ENCODE assay signal across 10 cellular contexts in genomic region chr1:6241887-6242740, GRCh38. TPM values are rescaled to one million over a fixed set of nuclear protein-coding genes. Genes with fewer than 3 reads are reported as not detected.
DNase-seq lines count a peak whose midpoint lies in the region; ATAC-seq and TF ChIP-seq lines count a peak whose summit lies in the region.
"Had no signal": no experiment of that assay in that cellular context is flagged by ENCODE, and none has a peak within 500 bp of the region (broad histone marks: within the 10 kb centered on the region; RNA-seq: fewer than 3 reads in every experiment).

No MANE protein-coding gene starts in this region.

- CTCF ChIA-PET in activated CD4-positive, alpha-beta T cell treated with anti-CD3 and anti-CD28 coated beads, Interleukin-2, amount 10 ng/mL, durations not matched to agents 7 days and 5 days (lab: Charles Lee) = interaction anchor here (1.4 to 1.7 kb wide), 2 partner anchors 34 to 163 kb away, joined by 3 read pairs; no protein-coding TSS in a partner anchor

- TF ChIP-seq CTCF in esophagus squamous epithelium (IDR thresholded peaks at IDR 0.05) (no peak), suprapubic skin (IDR thresholded peaks at IDR 0.05) (no peak)

- peaks cover 25 to 89% (median 48%) of the 10 kb centered on the region in 4 donors for H3K27me3 ChIP-seq in esophagus squamous epithelium
- H3K27me3 ChIP-seq in suprapubic skin = peaks cover 76% of the 10 kb centered on the region

- TF ChIP-seq EP300 in suprapubic skin (IDR thresholded peaks at IDR 0.05) = no peak

- peaks cover 4% of the 10 kb centered on the region for H3K36me3 Mint-ChIP-seq in activated CD4-positive, alpha-beta T cell treated with anti-CD3 and anti-CD28 coated beads, Interleukin-2, amount 10 ng/mL, durations not matched to agents 24 days and 14 days (ENCODE audit: low read depth)
- H3K36me3 Mint-ChIP-seq in activated CD4-positive, alpha-beta T cell treated with anti-CD3 and anti-CD28 coated beads, Interleukin-2, amount 10 ng/mL, durations not matched to agents 7 days and 5 days (ENCODE audit: low read depth) = no peaks in the 10 kb centered on the region

- peaks cover 25 to 45% (median 29%) of the 10 kb centered on the region in 3 donors for H3K4me1 ChIP-seq in esophagus squamous epithelium
- H3K4me1 ChIP-seq in suprapubic skin = peaks cover 38% of the 10 kb centered on the region

- POLR2A ChIA-PET in activated CD4-positive, alpha-beta T cell treated with anti-CD3 and anti-CD28 coated beads, Interleukin-2, amount 10 ng/mL, durations not matched to agents 7 days and 5 days (lab: Charles Lee) = interaction anchor here (0.5 kb wide), 1 partner anchor 58 kb away, joined by 3 read pairs; no protein-coding TSS in a partner anchor

- H3K9me3 ChIP-seq in esophagus squamous epithelium (no peaks in the 10 kb centered on the region), suprapubic skin (no peaks in the 10 kb centered on the region)

- DNase-seq in activated CD4-positive, alpha-beta T cell treated with anti-CD3 and anti-CD28 coated beads, Interleukin-2, amount 10 ng/mL, durations not matched to agents 24 days and 14 days = peak; percentile 63
- no peak for DNase-seq in activated CD4-positive, alpha-beta T cell treated with anti-CD3 and anti-CD28 coated beads for 4 hours
- no peak for DNase-seq in esophagus squamous epithelium (lab: John Stamatoyannopoulos, UW)
- DNase-seq in suprapubic skin (ENCODE audit: low spot score in 2 of 2) = no peak
- DNase-seq in activated CD4-positive, alpha-beta T cell treated with anti-CD3 and anti-CD28 coated beads, Interleukin-2, amount 10 ng/mL, durations not matched to agents 7 days and 5 days = no peak
- DNase-seq: activated effector memory CD4-positive, alpha-beta T cell treated with Interleukin-2 at 50 U/mL for 16 hours; NCI-H2171 had no signal

- H3K27me3 Mint-ChIP-seq in activated CD4-positive, alpha-beta T cell treated with anti-CD3 and anti-CD28 coated beads, Interleukin-2, amount 10 ng/mL, durations not matched to agents 24 days and 14 days = peaks cover 55% of the 10 kb centered on the region
- peaks cover 55% of the 10 kb centered on the region for H3K27me3 Mint-ChIP-seq in activated CD4-positive, alpha-beta T cell treated with anti-CD3 and anti-CD28 coated beads, Interleukin-2, amount 10 ng/mL, durations not matched to agents 7 days and 5 days

- no peaks in the 10 kb centered on the region for H3K9me3 Mint-ChIP-seq in activated CD4-positive, alpha-beta T cell treated with anti-CD3 and anti-CD28 coated beads, Interleukin-2, amount 10 ng/mL, durations not matched to agents 24 days and 14 days
- no peaks in the 10 kb centered on the region for H3K9me3 Mint-ChIP-seq in activated CD4-positive, alpha-beta T cell treated with anti-CD3 and anti-CD28 coated beads, Interleukin-2, amount 10 ng/mL, durations not matched to agents 7 days and 5 days
- H3K9me3 Mint-ChIP-seq: T-helper 1 cell treated with Interleukin-12 subunit alpha and Interleukin-12 subunit beta and Interleukin-4 antibody, amounts not matched to agents 30 μg/mL and 1 μg/mL, for 36 hours had no signal

- 3 to 6% methylated on average over 14 to 31 of the region's 99 CpGs for WGBS in esophagus squamous epithelium, 2 donors
- WGBS in suprapubic skin = 7% methylated on average over 5 of the region's 99 CpGs

- no peaks in the 10 kb centered on the region for H3K36me3 ChIP-seq in esophagus squamous epithelium
- no peaks in the 10 kb centered on the region for H3K36me3 ChIP-seq in suprapubic skin

- TF ChIP-seq POLR2A in esophagus squamous epithelium (IDR thresholded peaks at IDR 0.05) (no peak), suprapubic skin (IDR thresholded peaks at IDR 0.05) (no peak)

- no peak overlapping the region for H3K27ac Mint-ChIP-seq in activated CD4-positive, alpha-beta T cell treated with anti-CD3 and anti-CD28 coated beads, Interleukin-2, amount 10 ng/mL, durations not matched to agents 24 days and 14 days
- H3K27ac Mint-ChIP-seq in activated CD4-positive, alpha-beta T cell treated with anti-CD3 and anti-CD28 coated beads, Interleukin-2, amount 10 ng/mL, durations not matched to agents 7 days and 5 days = no peak overlapping the region

- peak overlapping the region in 3 of 4 donors; percentile 6 to 53 (median 27) for H3K4me3 ChIP-seq in esophagus squamous epithelium
- peak overlapping the region; percentile 34 for H3K4me3 ChIP-seq in suprapubic skin
- H3K4me3 ChIP-seq: lung had no signal

- intact Hi-C loops in activated CD4-positive, alpha-beta T cell treated with anti-CD3 and anti-CD28 coated beads, Interleukin-2, amount 10 ng/mL, durations not matched to agents 24 days and 14 days (cut with micrococcal nuclease) = no loop called here
- intact Hi-C loops in esophagus squamous epithelium (cut with DNase I) = loop anchor here (10.0 kb wide), 1 partner anchor 197 kb away; the partner anchor contains the start of gene KCNAB2

- no peak overlapping the region for H3K4me3 Mint-ChIP-seq in activated CD4-positive, alpha-beta T cell treated with anti-CD3 and anti-CD28 coated beads, Interleukin-2, amount 10 ng/mL, durations not matched to agents 24 days and 14 days
- no peak overlapping the region for H3K4me3 Mint-ChIP-seq in activated CD4-positive, alpha-beta T cell treated with anti-CD3 and anti-CD28 coated beads, Interleukin-2, amount 10 ng/mL, durations not matched to agents 7 days and 5 days
- H3K4me3 Mint-ChIP-seq: T-helper 1 cell treated with Interleukin-12 subunit alpha and Interleukin-12 subunit beta and Interleukin-4 antibody, amounts not matched to agents 30 μg/mL and 1 μg/mL, for 36 hours had no signal

- H3K27ac ChIP-seq in esophagus squamous epithelium = no peak overlapping the region
- H3K27ac ChIP-seq in suprapubic skin = no peak overlapping the region

- no peak for ATAC-seq in HG02798 (IDR thresholded peaks at IDR 0.05; ENCODE audit: poor library complexity, unreplicated experiment)

- H3K4me1 Mint-ChIP-seq in activated CD4-positive, alpha-beta T cell treated with anti-CD3 and anti-CD28 coated beads, Interleukin-2, amount 10 ng/mL, durations not matched to agents 24 days and 14 days = peaks cover 23% of the 10 kb centered on the region
- peaks cover 24% of the 10 kb centered on the region for H3K4me1 Mint-ChIP-seq in activated CD4-positive, alpha-beta T cell treated with anti-CD3 and anti-CD28 coated beads, Interleukin-2, amount 10 ng/mL, durations not matched to agents 7 days and 5 days

RNA-seq across cellular contexts. Expression of gene HES3, which starts 1.9 kb away (rescaled TPM):
- total RNA-seq in activated CD4-positive, alpha-beta T cell treated with anti-CD3 and anti-CD28 coated beads, Interleukin-2, amount 10 ng/mL, durations not matched to agents 24 days and 14 days = not detected in 2 replicates
- total RNA-seq in esophagus squamous epithelium (not detected), suprapubic skin (not detected)
- not detected for total RNA-seq in activated CD4-positive, alpha-beta T cell treated with anti-CD3 and anti-CD28 coated beads, Interleukin-2, amount 10 ng/mL, durations not matched to agents 7 days and 5 days
- total RNA-seq: lung had no signal

RNA-seq across cellular contexts. Expression of gene ICMT, which starts 6.3 kb away (rescaled TPM):
- total RNA-seq in activated CD4-positive, alpha-beta T cell treated with anti-CD3 and anti-CD28 coated beads, Interleukin-2, amount 10 ng/mL, durations not matched to agents 24 days and 14 days = 67.6 and 69.4 TPM in 2 replicates
- 10 to 100 TPM; 43.0 to 85.3 (median 53.4) TPM for total RNA-seq in esophagus squamous epithelium
- total RNA-seq in suprapubic skin = 10 to 100 TPM; 20.2 to 65.0 (median 58.1) TPM
- 10 to 100 TPM; 50.4 to 53.3 TPM for total RNA-seq in activated CD4-positive, alpha-beta T cell treated with anti-CD3 and anti-CD28 coated beads, Interleukin-2, amount 10 ng/mL, durations not matched to agents 7 days and 5 days

RNA-seq across cellular contexts. Expression of gene GPR153, which starts 18.8 kb away (rescaled TPM):
- total RNA-seq in activated CD4-positive, alpha-beta T cell treated with anti-CD3 and anti-CD28 coated beads, Interleukin-2, amount 10 ng/mL, durations not matched to agents 24 days and 14 days = 1.3 and 1.7 TPM in 2 replicates
- 10 to 100 TPM in 2 of 4 donors, 1 to 10 TPM in 2; 5.6 to 12.3 (median 10.2) TPM for total RNA-seq in esophagus squamous epithelium
- total RNA-seq in suprapubic skin = 10 to 100 TPM in 3 of 4 donors, 1 to 10 TPM in 1; 5.6 to 16.1 (median 14.2) TPM
- total RNA-seq in activated CD4-positive, alpha-beta T cell treated with anti-CD3 and anti-CD28 coated beads, Interleukin-2, amount 10 ng/mL, durations not matched to agents 7 days and 5 days = under 1 TPM; 0.85 to 0.99 TPM

RNA-seq across cellular contexts. Expression of gene RNF207, which starts 36.2 kb away (rescaled TPM):
- total RNA-seq in activated CD4-positive, alpha-beta T cell treated with anti-CD3 and anti-CD28 coated beads, Interleukin-2, amount 10 ng/mL, durations not matched to agents 24 days and 14 days = 53.2 and 54.7 TPM in 2 replicates
- total RNA-seq in esophagus squamous epithelium (10 to 100 TPM in 3 of 4 donors, 1 to 10 TPM in 1; 6.6 to 43.3 (median 23.3) TPM), suprapubic skin (1 to 10 TPM; 4.6 to 9.8 (median 9.5) TPM)
- 1 to 10 TPM; 4.0 to 7.4 TPM for total RNA-seq in activated CD4-positive, alpha-beta T cell treated with anti-CD3 and anti-CD28 coated beads, Interleukin-2, amount 10 ng/mL, durations not matched to agents 7 days and 5 days

RNA-seq across cellular contexts. Expression of gene RPL22, which starts 42.7 kb away (rescaled TPM):
- total RNA-seq in activated CD4-positive, alpha-beta T cell treated with anti-CD3 and anti-CD28 coated beads, Interleukin-2, amount 10 ng/mL, durations not matched to agents 24 days and 14 days = 437 and 463 TPM in 2 replicates
- total RNA-seq in esophagus squamous epithelium (100 to 1,000 TPM in 3 of 4 donors, 10 to 100 TPM in 1; 75.5 to 237 (median 192) TPM), suprapubic skin (100 to 1,000 TPM; 152 to 206 (median 171) TPM)
- total RNA-seq in activated CD4-positive, alpha-beta T cell treated with anti-CD3 and anti-CD28 coated beads, Interleukin-2, amount 10 ng/mL, durations not matched to agents 7 days and 5 days = 100 to 1,000 TPM; 328 to 370 TPM
